ENCODE assay signal across 11 cellular contexts in genomic region chr11:3156661-3157311, GRCh38. TPM values are rescaled to one million over a fixed set of nuclear protein-coding genes. Genes with fewer than 3 reads are reported as not detected.
DNase-seq lines count a peak whose midpoint lies in the region; ATAC-seq and TF ChIP-seq lines count a peak whose summit lies in the region.
"Had no signal": no experiment of that assay in that cellular context is flagged by ENCODE, and none has a peak within 500 bp of the region (broad histone marks: within the 10 kb centered on the region; RNA-seq: fewer than 3 reads in every experiment).

No MANE protein-coding gene starts in this region.

- in situ Hi-C loops in GM13976 (cut with MboI; ENCODE audit: low sequenced_read_pairs, unreplicated experiment), result no loop called here

- TF ChIP-seq EP300 in tibial nerve (IDR thresholded peaks at IDR 0.05), result no peak

- no peak overlapping the region for H3K4me3 ChIP-seq in tibial nerve

- H3K36me3 ChIP-seq in tibial nerve, result peaks cover 0 to 4% (median 0%) of the 10 kb centered on the region in 3 donors

- POLR2A ChIA-PET in naive thymus-derived CD8-positive, alpha-beta T cell (lab: Charles Lee), result no interaction called here

- TF ChIP-seq POLR2A in tibial nerve (IDR thresholded peaks at IDR 0.05), result no peak

- intact Hi-C loops in activated T-helper 1 cell treated with anti-CD3 and anti-CD28 coated beads, Interleukin-12 subunit alpha, Interleukin-12 subunit beta, Interleukin-2, Interleukin-4 antibody, amounts not matched to agents 30 ng/mL and 10 ng/mL and 1 ng/mL, durations not matched to agents 14 hours and 24 hours and 36 hours (cut with micrococcal nuclease), result no loop called here

- DNase-seq in NAMALWA (ENCODE audit: low spot score) (peak; percentile 57), tibial nerve (ENCODE audit: low spot score in 2 of 2) (no peak), GM13976 (ENCODE audit: low spot score) (no peak)
- peak in 1 of 10 donors; percentile 3 for DNase-seq in naive thymus-derived CD8-positive, alpha-beta T cell
- DNase-seq in activated T-helper 1 cell treated with anti-CD3 and anti-CD28 coated beads, Interleukin-12 subunit alpha, Interleukin-12 subunit beta, Interleukin-2, Interleukin-4 antibody, amounts not matched to agents 30 ng/mL and 10 ng/mL and 1 ng/mL, durations not matched to agents 14 hours and 24 hours and 36 hours (ENCODE audit: low spot score), result no peak
- DNase-seq: amniotic stem cell; NCI-H2081 treated with DMSO at 0.1 percent for 48 hours; stimulated activated naive B cell treated with anti-CD40 and anti-IgM and Interleukin-4, amounts not matched to agents 10 μg/mL and 1 μg/mL and 100 μg/mL, for 72 hours had no signal

- WGBS in tibial nerve, 2 donors, result 68 to 79% methylated on average over 29 to 31 of the region's 31 CpGs

- peaks cover 0 to 11% (median 3%) of the 10 kb centered on the region in 3 donors for H3K36me3 Mint-ChIP-seq in naive thymus-derived CD8-positive, alpha-beta T cell
- no peaks in the 10 kb centered on the region for H3K36me3 Mint-ChIP-seq in activated T-helper 1 cell treated with anti-CD3 and anti-CD28 coated beads, Interleukin-12 subunit alpha, Interleukin-12 subunit beta, Interleukin-2, Interleukin-4 antibody, amounts not matched to agents 30 ng/mL and 10 ng/mL and 1 ng/mL, durations not matched to agents 14 hours and 24 hours and 36 hours (ENCODE audit: low read depth)
- H3K36me3 Mint-ChIP-seq: stimulated activated naive B cell treated with anti-CD40 and anti-IgM and Interleukin-4, amounts not matched to agents 10 μg/mL and 1 μg/mL and 100 μg/mL, for 72 hours had no signal

- H3K27ac Mint-ChIP-seq in naive thymus-derived CD8-positive, alpha-beta T cell, result peak overlapping the region in 6 of 10 donors; percentile 32 to 82 (median 66)
- no peak overlapping the region for H3K27ac Mint-ChIP-seq in activated T-helper 1 cell treated with anti-CD3 and anti-CD28 coated beads, Interleukin-12 subunit alpha, Interleukin-12 subunit beta, Interleukin-2, Interleukin-4 antibody, amounts not matched to agents 30 ng/mL and 10 ng/mL and 1 ng/mL, durations not matched to agents 14 hours and 24 hours and 36 hours

- ATAC-seq in esophagus mucosa (peak; percentile 68), HG02884 (IDR thresholded peaks at IDR 0.05; ENCODE audit: unreplicated experiment) (no peak)
- ATAC-seq in naive thymus-derived CD8-positive, alpha-beta T cell, result no peak
- ATAC-seq: Panc1 had no signal

- no peaks in the 10 kb centered on the region for H3K9me3 Mint-ChIP-seq in naive thymus-derived CD8-positive, alpha-beta T cell
- H3K9me3 Mint-ChIP-seq in activated T-helper 1 cell treated with anti-CD3 and anti-CD28 coated beads, Interleukin-12 subunit alpha, Interleukin-12 subunit beta, Interleukin-2, Interleukin-4 antibody, amounts not matched to agents 30 ng/mL and 10 ng/mL and 1 ng/mL, durations not matched to agents 14 hours and 24 hours and 36 hours, result no peaks in the 10 kb centered on the region
- H3K9me3 Mint-ChIP-seq: stimulated activated naive B cell treated with anti-CD40 and anti-IgM and Interleukin-4, amounts not matched to agents 10 μg/mL and 1 μg/mL and 100 μg/mL, for 72 hours had no signal

- H3K4me1 ChIP-seq in tibial nerve, result peaks cover 0 to 96% (median 72%) of the 10 kb centered on the region in 4 donors

- H3K4me1 Mint-ChIP-seq in naive thymus-derived CD8-positive, alpha-beta T cell, result peaks cover 31 to 62% (median 49%) of the 10 kb centered on the region in 4 donors
- no peaks in the 10 kb centered on the region for H3K4me1 Mint-ChIP-seq in activated T-helper 1 cell treated with anti-CD3 and anti-CD28 coated beads, Interleukin-12 subunit alpha, Interleukin-12 subunit beta, Interleukin-2, Interleukin-4 antibody, amounts not matched to agents 30 ng/mL and 10 ng/mL and 1 ng/mL, durations not matched to agents 14 hours and 24 hours and 36 hours (ENCODE audit: low read depth)

- peak overlapping the region in 3 of 10 donors; percentile 50 to 69 (median 56) for H3K4me3 Mint-ChIP-seq in naive thymus-derived CD8-positive, alpha-beta T cell
- H3K4me3 Mint-ChIP-seq in activated T-helper 1 cell treated with anti-CD3 and anti-CD28 coated beads, Interleukin-12 subunit alpha, Interleukin-12 subunit beta, Interleukin-2, Interleukin-4 antibody, amounts not matched to agents 30 ng/mL and 10 ng/mL and 1 ng/mL, durations not matched to agents 14 hours and 24 hours and 36 hours, result no peak overlapping the region
- H3K4me3 Mint-ChIP-seq: stimulated activated naive B cell treated with anti-CD40 and anti-IgM and Interleukin-4, amounts not matched to agents 10 μg/mL and 1 μg/mL and 100 μg/mL, for 72 hours had no signal

- no peaks in the 10 kb centered on the region for H3K9me3 ChIP-seq in tibial nerve

- H3K27ac ChIP-seq in tibial nerve, result peak overlapping the region; percentile 28 to 92 (median 70)

- TF ChIP-seq CTCF in tibial nerve (IDR thresholded peaks at IDR 0.05) (no peak), GM13976 (IDR thresholded peaks at IDR 0.05; ENCODE audit: borderline replicate concordance, control extremely low read depth, extremely low read depth, insufficient read depth, missing control alignments) (no peak)

- peaks cover 0 to 6% (median 0%) of the 10 kb centered on the region in 5 donors for H3K27me3 Mint-ChIP-seq in naive thymus-derived CD8-positive, alpha-beta T cell
- H3K27me3 Mint-ChIP-seq in activated T-helper 1 cell treated with anti-CD3 and anti-CD28 coated beads, Interleukin-12 subunit alpha, Interleukin-12 subunit beta, Interleukin-2, Interleukin-4 antibody, amounts not matched to agents 30 ng/mL and 10 ng/mL and 1 ng/mL, durations not matched to agents 14 hours and 24 hours and 36 hours (ENCODE audit: insufficient read depth), result peaks cover 11% of the 10 kb centered on the region

- no peaks in the 10 kb centered on the region for H3K27me3 ChIP-seq in tibial nerve

RNA-seq across cellular contexts. Expression of gene OSBPL5, which starts 8.3 kb away (rescaled TPM):
- total RNA-seq in esophagus mucosa (13.4 TPM), tibial nerve (100 to 1,000 TPM in 2 of 4 donors, 10 to 100 TPM in 2; 58.8 to 168 (median 106) TPM)
- total RNA-seq in naive thymus-derived CD8-positive, alpha-beta T cell, result 10 to 100 TPM; 17.8 to 18.3 TPM
- polyA plus RNA-seq in naive thymus-derived CD8-positive, alpha-beta T cell, result 1 to 10 TPM; 4.4 to 5.5 (median 4.5) TPM
- total RNA-seq in activated T-helper 1 cell treated with anti-CD3 and anti-CD28 coated beads, Interleukin-12 subunit alpha, Interleukin-12 subunit beta, Interleukin-2, Interleukin-4 antibody, amounts not matched to agents 30 ng/mL and 10 ng/mL and 1 ng/mL, durations not matched to agents 14 hours and 24 hours and 36 hours, result 1.6 and 1.9 TPM in 2 replicates
